In genomic region chr10:35497909-35498308, GRCh38 we compare ENCODE assay signal across 17 cellular contexts.
DNase-seq lines count a peak whose midpoint lies in the region; ATAC-seq, FAIRE-seq and TF ChIP-seq lines count a peak whose summit lies in the region.
"Had no signal": no experiment of that assay in that cellular context is flagged by ENCODE, and none has a peak within 500 bp of the region (broad histone marks: within the 10 kb centered on the region; RNA-seq: fewer than 3 reads in every experiment).

No MANE protein-coding gene starts in this region.

- peaks cover 13 to 59% (median 37%) of the 10 kb centered on the region in 4 donors for H3K4me1 Mint-ChIP-seq in CD4-positive, CD25-positive, alpha-beta regulatory T cell
- H3K4me1 Mint-ChIP-seq in memory B cell = peaks cover 65% of the 10 kb centered on the region

- no peak overlapping the region for H3K4me3 ChIP-seq in CD4-positive, CD25-positive, alpha-beta regulatory T cell (ENCODE audit: low read depth, low read length)
- peak overlapping the region; percentile 43 for H3K4me3 ChIP-seq in OCI-LY7 (ENCODE audit: low read depth, low read length, poor library complexity, severe bottlenecking)
- no peak overlapping the region for H3K4me3 ChIP-seq in small intestine (ENCODE audit: low read depth in 1 of 2, low read length in 2 of 2)
- H3K4me3 ChIP-seq: BLaER1 treated with 17β-estradiol and CSF1 and Interleukin-3, amounts not matched to agents 10 nM and 100 nM; GM23248 had no signal

- H3K27ac Mint-ChIP-seq in CD4-positive, CD25-positive, alpha-beta regulatory T cell = peak overlapping the region in 2 of 3 donors; percentile 47 to 59
- peak overlapping the region; percentile 38 for H3K27ac Mint-ChIP-seq in memory B cell
- H3K27ac Mint-ChIP-seq: CD4-positive, alpha-beta T cell had no signal

- no peaks in the 10 kb centered on the region for H3K27me3 ChIP-seq in CD4-positive, CD25-positive, alpha-beta regulatory T cell (ENCODE audit: control insufficient read depth, insufficient read depth, low read length)
- no peaks in the 10 kb centered on the region for H3K27me3 ChIP-seq in small intestine (ENCODE audit: control insufficient read depth in 2 of 2, insufficient read depth in 2 of 2, low read length in 2 of 2)
- H3K27me3 ChIP-seq: BLaER1 treated with 17β-estradiol and CSF1 and Interleukin-3, amounts not matched to agents 10 nM and 100 nM had no signal

- no peaks in the 10 kb centered on the region for H3K36me3 ChIP-seq in CD4-positive, CD25-positive, alpha-beta regulatory T cell (ENCODE audit: control insufficient read depth, insufficient read depth, low read length)
- H3K36me3 ChIP-seq in OCI-LY7 (ENCODE audit: insufficient read depth, low read length) (no peaks in the 10 kb centered on the region), small intestine (ENCODE audit: control insufficient read depth in 2 of 2, insufficient read depth in 2 of 2, low read length in 2 of 2) (no peaks in the 10 kb centered on the region)

- POLR2A ChIA-PET in OCI-LY7 (lab: Charles Lee) = interaction anchor here (1.1 to 3.2 kb wide), 3 partner anchors 7 to 97 kb away, joined by 3 to 21 read pairs (median 4); no protein-coding TSS in a partner anchor

- no peak for ATAC-seq in CD4-positive, CD25-positive, alpha-beta regulatory T cell (ENCODE audit: low read depth in 2 of 2)
- ATAC-seq in memory B cell (ENCODE audit: low read depth) (no peak), HG02840 (IDR thresholded peaks at IDR 0.05; ENCODE audit: low FRiP score, unreplicated experiment) (no peak)
- ATAC-seq: HCT116 had no signal

- no peak overlapping the region for H3K27ac ChIP-seq in CD4-positive, CD25-positive, alpha-beta regulatory T cell (ENCODE audit: insufficient read depth, low read length, poor library complexity, severe bottlenecking)
- peak overlapping the region; percentile 63 for H3K27ac ChIP-seq in OCI-LY7 (ENCODE audit: low read depth, low read length, poor library complexity, severe bottlenecking)
- H3K27ac ChIP-seq in small intestine (ENCODE audit: low read depth in 1 of 2, low read length in 1 of 2) = no peak overlapping the region
- H3K27ac ChIP-seq: BLaER1 treated with 17β-estradiol and CSF1 and Interleukin-3, amounts not matched to agents 10 nM and 100 nM; GM23248 had no signal

- 41 to 68% (median 59%) methylated on average over 3 of the region's 3 CpGs for WGBS in small intestine, 3 donors

- no peak for DNase-seq in CD4-positive, CD25-positive, alpha-beta regulatory T cell
- no peak for DNase-seq in OCI-LY7 (ENCODE audit: low spot score)
- DNase-seq in memory B cell (ENCODE audit: low spot score in 2 of 2) = no peak
- DNase-seq in small intestine = peak; percentile 39
- no peak for DNase-seq in stimulated activated CD4-positive, alpha-beta T cell treated with anti-CD3 and anti-CD28 coated beads, Interleukin-4, amount 100 ng/mL, for 4 hours
- DNase-seq in posterior vena cava (ENCODE audit: low spot score) = no peak
- DNase-seq: 8988T; AML-193; CD4-positive, alpha-beta T cell; DMS79 treated with DMSO at 0.1 percent for 48 hours; GDM1; GM23248; KBM-7 had no signal

- CTCF ChIA-PET in OCI-LY7 (lab: Charles Lee; ENCODE audit: unreplicated experiment) = no interaction called here

- FAIRE-seq in small intestine (lab: Jason Lieb, UNC) = no peak
- FAIRE-seq: H54 had no signal

- H3K27me3 Mint-ChIP-seq in CD4-positive, CD25-positive, alpha-beta regulatory T cell = no peaks in the 10 kb centered on the region
- no peaks in the 10 kb centered on the region for H3K27me3 Mint-ChIP-seq in memory B cell
- H3K27me3 Mint-ChIP-seq: CD4-positive, alpha-beta T cell had no signal

- no peaks in the 10 kb centered on the region for H3K9me3 ChIP-seq in CD4-positive, CD25-positive, alpha-beta regulatory T cell (ENCODE audit: control insufficient read depth in 2 of 2, low read length in 2 of 2)
- H3K9me3 ChIP-seq in OCI-LY7 (ENCODE audit: low read length) (no peaks in the 10 kb centered on the region), small intestine (ENCODE audit: control insufficient read depth, low read depth) (no peaks in the 10 kb centered on the region)
- H3K9me3 ChIP-seq: BLaER1 treated with 17β-estradiol and CSF1 and Interleukin-3, amounts not matched to agents 10 nM and 100 nM had no signal

- H4K20me1 ChIP-seq in OCI-LY7 (ENCODE audit: insufficient read depth, low read length) = no peaks in the 10 kb centered on the region

- no peak overlapping the region for H2AFZ ChIP-seq in OCI-LY7 (ENCODE audit: low read length)
- H2AFZ ChIP-seq: GM23248 had no signal

- BruUV-seq in OCI-LY7 (replicated peaks; lab: Mats Ljungman, UMichigan) = no TSS peak

- peak overlapping the region in 1 of 4 donors; percentile 53 for H3K4me3 Mint-ChIP-seq in CD4-positive, CD25-positive, alpha-beta regulatory T cell
- H3K4me3 Mint-ChIP-seq in memory B cell = no peak overlapping the region
- H3K4me3 Mint-ChIP-seq: CD4-positive, alpha-beta T cell had no signal

- TF ChIP-seq CTCF in OCI-LY7 (conservative IDR thresholded peaks at IDR 0.05; ENCODE audit: low read length) = no peak

- H3K9me2 ChIP-seq in OCI-LY7 (ENCODE audit: insufficient read depth, low read length) = no peaks in the 10 kb centered on the region

- intact Hi-C loops in OCI-LY7 (cut with micrococcal nuclease; ENCODE audit: unreplicated experiment) (loop anchor here (5.0 kb wide), 1 partner anchor 161 kb away; the partner anchor contains the start of gene CCNY), posterior vena cava (cut with DNase I) (no loop called here)

- peaks cover 13% of the 10 kb centered on the region for H3K36me3 Mint-ChIP-seq in CD4-positive, CD25-positive, alpha-beta regulatory T cell
- H3K36me3 Mint-ChIP-seq in memory B cell = peaks cover 6% of the 10 kb centered on the region

- peaks cover 5% of the 10 kb centered on the region for H3K4me1 ChIP-seq in CD4-positive, CD25-positive, alpha-beta regulatory T cell (ENCODE audit: control insufficient read depth, insufficient read depth, low read length, poor library complexity, severe bottlenecking)
- H3K4me1 ChIP-seq in OCI-LY7 (ENCODE audit: insufficient read depth, low read length, poor library complexity, severe bottlenecking) (peaks cover 94% of the 10 kb centered on the region), small intestine (ENCODE audit: control insufficient read depth in 2 of 2, insufficient read depth in 1 of 2, low read depth in 1 of 2, low read length in 1 of 2) (peaks cover 8 to 17% of the 10 kb centered on the region in 2 donors)

- peaks cover 30% of the 10 kb centered on the region; the same call in 1 of the 2 replicates for H3K79me2 ChIP-seq in OCI-LY7 (ENCODE audit: insufficient read depth, low read depth, low read length)

- no peaks in the 10 kb centered on the region for H3K9me3 Mint-ChIP-seq in CD4-positive, CD25-positive, alpha-beta regulatory T cell
- no peaks in the 10 kb centered on the region for H3K9me3 Mint-ChIP-seq in memory B cell
- H3K9me3 Mint-ChIP-seq: CD4-positive, alpha-beta T cell had no signal

- peak overlapping the region; percentile 72 for H3K4me2 ChIP-seq in OCI-LY7 (ENCODE audit: low read length)
- H3K4me2 ChIP-seq: BLaER1 treated with 17β-estradiol and CSF1 and Interleukin-3, amounts not matched to agents 10 nM and 100 nM had no signal
